In the genomic region with DNA sequence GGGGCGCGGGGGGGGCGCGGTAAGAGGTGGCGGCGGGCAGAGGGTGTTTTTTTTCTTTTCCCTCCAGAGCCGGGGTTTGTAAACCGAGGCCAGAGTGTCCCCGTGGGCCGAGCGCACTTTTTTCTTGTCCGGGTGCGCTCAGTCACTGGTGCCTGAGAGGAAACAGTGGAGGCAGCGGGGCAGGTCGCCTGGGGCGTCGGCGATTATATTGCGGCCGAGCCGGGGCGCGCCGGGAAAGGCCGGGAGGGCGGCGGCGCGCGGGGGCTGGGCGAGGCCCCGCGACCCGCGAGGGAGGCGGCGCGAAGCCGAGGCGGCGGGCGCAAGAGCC, we compare ENCODE assay signal across 9 cellular contexts. TPM values are rescaled to one million over a fixed set of nuclear protein-coding genes. Genes with fewer than 3 reads are reported as not detected.
A peak's percentile ranks its signal among the peaks of the same experiment; 100 is the strongest.
DNase-seq lines count a peak whose midpoint lies in the region; ATAC-seq and TF ChIP-seq lines count a peak whose summit lies in the region.
"Had no signal": no experiment of that assay in that cellular context is flagged by ENCODE, and none has a peak within 500 bp of the region (broad histone marks: within the 10 kb centered on the region; RNA-seq: fewer than 3 reads in every experiment).

No MANE protein-coding gene starts in this region.

- H4K91ac ChIP-seq in mesenchymal stem cell (ENCODE audit: low read length): no peak overlapping the region

- no peak overlapping the region for H3K4ac ChIP-seq in mesenchymal stem cell (ENCODE audit: low read depth in 1 of 2, low read length in 2 of 2)

- H3K18ac ChIP-seq in mesenchymal stem cell (ENCODE audit: low read depth in 1 of 2, low read length in 2 of 2): no peak overlapping the region

- H3K9me3 ChIP-seq in adrenal gland (replicated peaks in 1 of 3) (no peaks in the 10 kb centered on the region), mesenchymal stem cell (ENCODE audit: control insufficient read depth, low read length) (no peaks in the 10 kb centered on the region), tibial nerve (no peaks in the 10 kb centered on the region)

- H2BK120ac ChIP-seq in mesenchymal stem cell (ENCODE audit: low read depth, low read length): no peak overlapping the region

- no peak overlapping the region for H2AFZ ChIP-seq in mesenchymal stem cell (ENCODE audit: low read depth, low read length)

- peaks cover 7 to 30% of the 10 kb centered on the region in 2 donors for H3K4me1 ChIP-seq in adrenal gland (replicated peaks in 1 of 2)
- H3K4me1 ChIP-seq in mesenchymal stem cell (ENCODE audit: control insufficient read depth, insufficient read depth, low read depth, low read length): peaks cover 20% of the 10 kb centered on the region
- peaks cover 0 to 38% (median 5%) of the 10 kb centered on the region in 4 donors for H3K4me1 ChIP-seq in tibial nerve

- H3K4me3 ChIP-seq in adrenal gland: peak overlapping the region in 2 of 4 donors; percentile 42 to 78
- peak overlapping the region; percentile 67 to 82 for H3K4me3 ChIP-seq in mesenchymal stem cell (ENCODE audit: insufficient read depth in 1 of 2, low read depth in 1 of 2, low read length in 2 of 2)
- peak overlapping the region; percentile 41 to 64 (median 55) for H3K4me3 ChIP-seq in tibial nerve

- WGBS in adrenal gland, 4 donors: 0 to 1% (median 0%) methylated on average over 22 to 42 of the region's 42 CpGs; no CpG with 5 or more reads in 1 of the 4 donors
- WGBS in mesenchymal stem cell: 2% methylated on average over 20 of the region's 42 CpGs
- WGBS in tibial nerve, 2 donors: 1% methylated on average over 23 of the region's 42 CpGs; no CpG with 5 or more reads in 1 of the 2 donors

- TF ChIP-seq POLR2A in adrenal gland (IDR thresholded peaks at IDR 0.05) (no peak), tibial nerve (IDR thresholded peaks at IDR 0.05) (no peak)

- H3K79me1 ChIP-seq in mesenchymal stem cell (replicated peaks; ENCODE audit: low read length, poor library complexity, severe bottlenecking): peaks cover 2% of the 10 kb centered on the region

- TF ChIP-seq CTCF in adrenal gland (IDR thresholded peaks at IDR 0.05) (no peak), tibial nerve (IDR thresholded peaks at IDR 0.05) (no peak)

- H4K8ac ChIP-seq in mesenchymal stem cell (ENCODE audit: low read length): no peak overlapping the region

- H2BK5ac ChIP-seq in mesenchymal stem cell (ENCODE audit: low read depth, low read length, poor library complexity, severe bottlenecking): no peak overlapping the region

- TF ChIP-seq EP300 in tibial nerve (IDR thresholded peaks at IDR 0.05): no peak

- H2BK15ac ChIP-seq in mesenchymal stem cell (ENCODE audit: low read depth, poor library complexity, severe bottlenecking): peak overlapping the region; percentile 7

- intact Hi-C loops in adrenal gland (cut with DNase I): loop anchor here (5.0 to 10.0 kb wide), 6 partner anchors 328 to 1023 kb away; no protein-coding TSS in a partner anchor

- H3K27ac ChIP-seq in adrenal gland: peak overlapping the region; percentile 28 to 99 (median 89)
- H3K27ac ChIP-seq in mesenchymal stem cell (ENCODE audit: low read length, poor library complexity, severe bottlenecking): no peak overlapping the region
- H3K27ac ChIP-seq in tibial nerve: peak overlapping the region; percentile 79 to 94 (median 86)

- H3K27me3 ChIP-seq in adrenal gland (no peaks in the 10 kb centered on the region), mesenchymal stem cell (ENCODE audit: control insufficient read depth in 1 of 2, insufficient read depth in 1 of 2, low read length in 2 of 2) (peaks cover 0 to 73% of the 10 kb centered on the region in 2 experiments), tibial nerve (peaks cover 0 to 82% of the 10 kb centered on the region in 2 donors)

- H2BK12ac ChIP-seq in mesenchymal stem cell (ENCODE audit: low read length in 2 of 2): no peak overlapping the region

- DNase-seq in activated CD8-positive, alpha-beta memory T cell treated with anti-CD3 and anti-CD28 coated beads, Interleukin-2, amount 50 U/mL, for 48 hours: peak; percentile 54
- no peak for DNase-seq in activated CD8-positive, alpha-beta memory T cell treated with anti-CD3 and anti-CD28 coated beads, Interleukin-2, amount 50 U/mL, for 4 hours
- DNase-seq in adrenal gland (peak in 5 of 7 donors; percentile 54 to 66 (median 60)), mesenchymal stem cell (no peak), tibial nerve (ENCODE audit: low spot score in 2 of 2) (no peak), KG1 (lab: John Stamatoyannopoulos, UW) (no peak), OCI-M2 (lab: John Stamatoyannopoulos, UW; ENCODE audit: unreplicated experiment) (no peak)

- no peak for ATAC-seq in HG03521 (IDR thresholded peaks at IDR 0.05; ENCODE audit: unreplicated experiment)

- H2AK5ac ChIP-seq in mesenchymal stem cell (ENCODE audit: low read length, severe bottlenecking): no peak overlapping the region

- no peak overlapping the region for H3K23ac ChIP-seq in mesenchymal stem cell (ENCODE audit: low read length in 2 of 2)

- H3K4me2 ChIP-seq in mesenchymal stem cell (ENCODE audit: low read length, poor library complexity, severe bottlenecking): peak overlapping the region; percentile 91

- H3K36me3 ChIP-seq in adrenal gland (replicated peaks in 1 of 2) (peaks cover 0 to 2% of the 10 kb centered on the region in 2 donors), mesenchymal stem cell (ENCODE audit: control insufficient read depth in 1 of 2, insufficient read depth in 2 of 2, low read depth in 1 of 2, low read length in 2 of 2) (no peaks in the 10 kb centered on the region), tibial nerve (no peaks in the 10 kb centered on the region)

- no peak overlapping the region for H3K14ac ChIP-seq in mesenchymal stem cell (ENCODE audit: low read length in 2 of 2)

- peak overlapping the region; percentile 96 for H3K9ac ChIP-seq in mesenchymal stem cell (ENCODE audit: low read length)

RNA-seq across cellular contexts. Expression of gene HOXD8, which starts 0.3 kb away (rescaled TPM):
- total RNA-seq in adrenal gland (10 to 100 TPM; 11.3 to 46.2 (median 35.0) TPM), tibial nerve (10 to 100 TPM; 12.6 to 19.5 (median 16.7) TPM)
- polyA plus RNA-seq in adrenal gland: 10 to 100 TPM; 14.4 to 19.8 (median 17.3) TPM
- 0.11 TPM for polyA plus RNA-seq in mesenchymal stem cell (2013, experiment 1 of 2)
- 0.19 TPM for polyA plus RNA-seq in mesenchymal stem cell (2013, experiment 2 of 2)

RNA-seq across cellular contexts. Expression of gene HOXD9, which starts 7.3 kb away (rescaled TPM):
- 10 to 100 TPM in 4 of 8 donors, 1 to 10 TPM in 4; 2.7 to 35.6 (median 10.1) TPM for total RNA-seq in adrenal gland
- polyA plus RNA-seq in adrenal gland: 1 to 10 TPM; 2.5 to 7.6 (median 7.5) TPM
- not detected for polyA plus RNA-seq in mesenchymal stem cell (2013, experiment 1 of 2)
- not detected for polyA plus RNA-seq in mesenchymal stem cell (2013, experiment 2 of 2)
- total RNA-seq in tibial nerve: 1 to 10 TPM; 1.9 to 9.4 (median 5.9) TPM

RNA-seq across cellular contexts. Expression of gene HOXD10, which starts 13.2 kb away (rescaled TPM):
- total RNA-seq in adrenal gland: under 1 TPM in 2 of 8 donors, not detected in 6; 0.14 to 0.23 TPM
- polyA plus RNA-seq in adrenal gland: under 1 TPM in 1 of 3 donors, not detected in 2; 0.11 TPM
- polyA plus RNA-seq in mesenchymal stem cell (2013, experiment 1 of 2): not detected
- not detected for polyA plus RNA-seq in mesenchymal stem cell (2013, experiment 2 of 2)
- total RNA-seq in tibial nerve: 1 to 10 TPM in 2 of 4 donors, under 1 TPM in 2; 0.39 to 2.1 (median 1.1) TPM
- total RNA-seq: LHCN-M2 had no signal

RNA-seq across cellular contexts. Expression of gene HOXD4, which starts 21.6 kb away (rescaled TPM):
- total RNA-seq in adrenal gland (10 to 100 TPM in 4 of 8 donors, 1 to 10 TPM in 4; 1.9 to 20.2 (median 7.5) TPM), tibial nerve (10 to 100 TPM in 3 of 4 donors, 1 to 10 TPM in 1; 3.8 to 17.1 (median 16.6) TPM)
- polyA plus RNA-seq in adrenal gland: 10 to 100 TPM in 2 of 3 donors, 1 to 10 TPM in 1; 2.2 to 38.5 (median 27.0) TPM
- 0.07 TPM for polyA plus RNA-seq in mesenchymal stem cell (2013, experiment 1 of 2)
- not detected for polyA plus RNA-seq in mesenchymal stem cell (2013, experiment 2 of 2)
- total RNA-seq: LHCN-M2 had no signal

RNA-seq across cellular contexts. Expression of gene HOXD11, which starts 22.7 kb away (rescaled TPM):
- total RNA-seq in adrenal gland (not detected), tibial nerve (1 to 10 TPM in 2 of 4 donors, under 1 TPM in 1, not detected in 1; 0.21 to 1.8 (median 1.2) TPM)
- polyA plus RNA-seq in adrenal gland: not detected
- polyA plus RNA-seq in mesenchymal stem cell (2013, experiment 1 of 2): not detected
- polyA plus RNA-seq in mesenchymal stem cell (2013, experiment 2 of 2): not detected
- total RNA-seq: LHCN-M2 had no signal

Comparison
In these comparisons a context has a peak if more than half of its experiments do, and no peak if none do; other contexts are left out.
1. DNase-seq: peak in activated CD8-positive, alpha-beta memory T cell treated with anti-CD3 and anti-CD28 coated beads, Interleukin-2, amount 50 U/mL, for 48 hours (single experiment) and adrenal gland (5 of 7); none in activated CD8-positive, alpha-beta memory T cell treated with anti-CD3 and anti-CD28 coated beads, Interleukin-2, amount 50 U/mL, for 4 hours (single experiment), mesenchymal stem cell (single experiment), tibial nerve (0 of 2), KG1 (single experiment) and OCI-M2 (single experiment).